Comparison of ENCODE assay signal across 1 cellular context in genomic region chr3:28067014-28067413, GRCh38.
TF ChIP-seq lines count a peak whose summit lies in the region.

No MANE protein-coding gene starts in this region.

TF ChIP-seq in WTC11, 78 proteins besides CTCF, POLR2A, EP300 and RAD21 (continued from another document):
- no peak for TF ChIP-seq USF2 (CRISPR knock-in tag; IDR thresholded peaks at IDR 0.05)
- no peak for TF ChIP-seq FOXJ3 (CRISPR knock-in tag; IDR thresholded peaks at IDR 0.05; ENCODE audit: borderline replicate concordance)
- no peak for TF ChIP-seq ZNF317 (CRISPR knock-in tag; IDR thresholded peaks at IDR 0.05; ENCODE audit: borderline replicate concordance, low read depth)
- no peak for TF ChIP-seq ZNF512 (CRISPR knock-in tag; IDR thresholded peaks at IDR 0.05; ENCODE audit: borderline replicate concordance)
- TF ChIP-seq ZNF263 (CRISPR knock-in tag; IDR thresholded peaks at IDR 0.05; ENCODE audit: low read depth) = no peak
- no peak for TF ChIP-seq E2F1 (CRISPR knock-in tag; IDR thresholded peaks at IDR 0.05)
- no peak for TF ChIP-seq RELA (CRISPR knock-in tag; IDR thresholded peaks at IDR 0.05; ENCODE audit: borderline replicate concordance)
